In the genomic region with DNA sequence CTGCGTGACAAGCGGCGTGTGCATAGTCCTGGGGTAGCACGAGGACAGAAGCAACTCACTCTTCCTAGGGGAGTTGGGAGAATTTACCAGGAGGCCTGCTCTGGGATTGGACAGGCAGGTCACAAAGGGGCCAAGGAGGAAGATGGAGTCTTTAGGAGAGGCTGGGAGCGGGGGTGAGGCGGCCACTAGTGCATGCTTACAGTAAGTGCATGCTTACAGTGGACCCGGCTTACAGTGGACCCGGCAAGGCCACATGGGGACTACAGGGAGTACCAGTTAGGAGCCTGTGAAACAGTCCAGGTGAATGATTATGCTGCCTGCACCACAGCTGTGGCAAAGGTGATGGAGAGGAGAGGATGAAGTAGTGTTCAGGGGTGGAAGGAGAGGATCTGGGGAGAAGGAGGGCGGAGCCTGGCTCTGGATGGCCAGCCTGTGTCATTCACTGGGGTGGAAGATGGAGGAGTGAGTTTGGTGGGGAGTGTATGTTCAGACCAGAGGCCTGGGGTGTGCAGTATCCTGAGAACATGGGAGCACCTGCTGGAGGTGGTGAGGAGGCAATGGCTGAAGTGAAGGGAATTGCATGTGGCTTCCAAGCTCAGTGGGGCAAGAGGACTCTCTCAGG, we compare ENCODE assay signal across 13 cellular contexts.
A peak's percentile ranks its signal among the peaks of the same experiment; 100 is the strongest.
DNase-seq lines count a peak whose midpoint lies in the region; ATAC-seq, FAIRE-seq and TF ChIP-seq lines count a peak whose summit lies in the region.
"Had no signal": no experiment of that assay in that cellular context is flagged by ENCODE, and none has a peak within 500 bp of the region (broad histone marks: within the 10 kb centered on the region; RNA-seq: fewer than 3 reads in every experiment).

No MANE protein-coding gene starts in this region.

- no peak for TF ChIP-seq POLR2A in H54 (IDR thresholded peaks at IDR 0.05; ENCODE audit: low read depth, low read length)

- no peak for FAIRE-seq in H54 (lab: Jason Lieb, UNC)

- CTCF ChIA-PET in activated CD8-positive, alpha-beta T cell treated with anti-CD3 and anti-CD28 coated beads for 36 hours (lab: Charles Lee), result interaction anchor here (1.1 kb wide), 1 partner anchor 14 kb away, joined by 4 read pairs; no protein-coding TSS in a partner anchor

- H3K27me3 Mint-ChIP-seq in T-helper 17 cell, result no peaks in the 10 kb centered on the region
- H3K27me3 Mint-ChIP-seq in activated T-helper 17 cell treated with anti-CD3 and anti-CD28 coated beads, Interleukin-2, amount 50 U/mL, for 72 hours, result no peaks in the 10 kb centered on the region
- no peaks in the 10 kb centered on the region for H3K27me3 Mint-ChIP-seq in activated CD8-positive, alpha-beta T cell treated with anti-CD3 and anti-CD28 coated beads for 36 hours
- H3K27me3 Mint-ChIP-seq: naive thymus-derived CD4-positive, alpha-beta T cell had no signal

- TF ChIP-seq CTCF in activated CD8-positive, alpha-beta T cell treated with anti-CD3 and anti-CD28 coated beads for 36 hours (IDR thresholded peaks at IDR 0.05), result no peak

- peaks cover 5% of the 10 kb centered on the region for H3K9me3 Mint-ChIP-seq in activated T-helper 17 cell treated with anti-CD3 and anti-CD28 coated beads, Interleukin-2, amount 50 U/mL, for 72 hours
- H3K9me3 Mint-ChIP-seq in activated CD8-positive, alpha-beta T cell treated with anti-CD3 and anti-CD28 coated beads for 36 hours, result no peaks in the 10 kb centered on the region

- intact Hi-C loops in activated CD8-positive, alpha-beta T cell treated with anti-CD3 and anti-CD28 coated beads for 36 hours (cut with micrococcal nuclease), result no loop called here

- peak; percentile 59 for DNase-seq in 8988T
- peak; percentile 61 for DNase-seq in H54 (ENCODE audit: insufficient read length, low spot score)
- no peak for DNase-seq in T-helper 17 cell
- peak; percentile 85 for DNase-seq in iPS-NIHi7 (ENCODE audit: extremely low spot score)
- no peak for DNase-seq in cortex of kidney (lab: John Stamatoyannopoulos, UW)
- no peak for DNase-seq in activated CD8-positive, alpha-beta T cell treated with anti-CD3 and anti-CD28 coated beads for 36 hours
- no peak for DNase-seq in NCI-H526 treated with DMSO at 0.1 percent for 48 hours (lab: John Stamatoyannopoulos, UW)
- DNase-seq: anterior cingulate cortex; C1 segment of cervical spinal cord; naive thymus-derived CD4-positive, alpha-beta T cell; NCI-H1694 treated with DMSO at 0.1 percent for 48 hours had no signal

- POLR2A ChIA-PET in activated CD8-positive, alpha-beta T cell treated with anti-CD3 and anti-CD28 coated beads for 36 hours (lab: Charles Lee), result no interaction called here

- no peak overlapping the region for H3K4me3 Mint-ChIP-seq in T-helper 17 cell
- H3K4me3 Mint-ChIP-seq in activated T-helper 17 cell treated with anti-CD3 and anti-CD28 coated beads, Interleukin-2, amount 50 U/mL, for 72 hours, result no peak overlapping the region
- H3K4me3 Mint-ChIP-seq in activated CD8-positive, alpha-beta T cell treated with anti-CD3 and anti-CD28 coated beads for 36 hours, result no peak overlapping the region
- H3K4me3 Mint-ChIP-seq: naive thymus-derived CD4-positive, alpha-beta T cell had no signal

- no peak for ATAC-seq in T-helper 17 cell
- ATAC-seq in activated T-helper 17 cell treated with anti-CD3 and anti-CD28 coated beads, Interleukin-2, amount 50 U/mL, for 72 hours (replicated peaks), result no peak
- ATAC-seq in activated CD8-positive, alpha-beta T cell treated with anti-CD3 and anti-CD28 coated beads for 36 hours, result no peak
- ATAC-seq: naive thymus-derived CD4-positive, alpha-beta T cell had no signal

- peak overlapping the region; percentile 54 for H3K27ac Mint-ChIP-seq in T-helper 17 cell
- H3K27ac Mint-ChIP-seq in activated T-helper 17 cell treated with anti-CD3 and anti-CD28 coated beads, Interleukin-2, amount 50 U/mL, for 72 hours, result no peak overlapping the region
- no peak overlapping the region for H3K27ac Mint-ChIP-seq in activated CD8-positive, alpha-beta T cell treated with anti-CD3 and anti-CD28 coated beads for 36 hours
- H3K27ac Mint-ChIP-seq: naive thymus-derived CD4-positive, alpha-beta T cell had no signal

- H3K9me3 ChIP-seq in T-helper 17 cell (ENCODE audit: control insufficient read depth, low read length, poor library complexity, severe bottlenecking), result no peaks in the 10 kb centered on the region
- H3K9me3 ChIP-seq: Peyer's patch had no signal

- peaks cover 17% of the 10 kb centered on the region for H3K36me3 Mint-ChIP-seq in T-helper 17 cell (ENCODE audit: low read depth)
- H3K36me3 Mint-ChIP-seq in activated T-helper 17 cell treated with anti-CD3 and anti-CD28 coated beads, Interleukin-2, amount 50 U/mL, for 72 hours (ENCODE audit: low read depth), result peaks cover 59% of the 10 kb centered on the region
- H3K36me3 Mint-ChIP-seq in activated CD8-positive, alpha-beta T cell treated with anti-CD3 and anti-CD28 coated beads for 36 hours (ENCODE audit: low read depth), result peaks cover 15% of the 10 kb centered on the region

- peaks cover 6% of the 10 kb centered on the region for H3K4me1 Mint-ChIP-seq in T-helper 17 cell
- no peaks in the 10 kb centered on the region for H3K4me1 Mint-ChIP-seq in activated T-helper 17 cell treated with anti-CD3 and anti-CD28 coated beads, Interleukin-2, amount 50 U/mL, for 72 hours
- H3K4me1 Mint-ChIP-seq in activated CD8-positive, alpha-beta T cell treated with anti-CD3 and anti-CD28 coated beads for 36 hours (ENCODE audit: low read depth), result no peaks in the 10 kb centered on the region
- H3K4me1 Mint-ChIP-seq: naive thymus-derived CD4-positive, alpha-beta T cell had no signal

Comparison
In these comparisons a context has a peak if more than half of its experiments do, and no peak if none do; other contexts are left out.
1. DNase-seq: peak in 8988T (single experiment), H54 (single experiment) and iPS-NIHi7 (single experiment); none in T-helper 17 cell (0 of 3), cortex of kidney (single experiment), activated CD8-positive, alpha-beta T cell treated with anti-CD3 and anti-CD28 coated beads for 36 hours (single experiment) and NCI-H526 treated with DMSO at 0.1 percent for 48 hours (single experiment).